29 cellular contexts compared by ENCODE assay signal in the genomic region with DNA sequence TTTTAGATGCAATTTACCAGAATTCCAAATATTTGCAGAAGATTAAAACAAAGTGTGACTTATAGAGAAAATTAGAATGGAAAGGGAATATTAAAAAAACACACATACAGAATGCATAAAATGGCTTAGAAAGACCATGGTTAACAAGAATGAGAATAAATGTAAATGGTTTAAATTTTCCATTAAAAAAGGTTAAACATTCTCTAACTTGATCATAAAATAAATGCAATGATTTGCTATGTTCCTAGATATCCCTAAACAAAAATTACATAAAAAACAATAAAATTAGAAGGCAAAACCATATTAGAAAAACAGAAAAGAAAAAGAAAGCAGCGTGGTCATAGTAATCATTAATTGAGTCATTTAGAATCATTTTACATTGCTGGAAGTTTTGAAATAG.
"Had no signal": no experiment of that assay in that cellular context is flagged by ENCODE, and none has a peak within 500 bp of the region (broad histone marks: within the 10 kb centered on the region; RNA-seq: fewer than 3 reads in every experiment).

No MANE protein-coding gene starts in this region.

- H3K4me1 ChIP-seq: ascending aorta had no signal

- H3K9me3 ChIP-seq: ascending aorta had no signal

- DNase-seq: activated B cell treated with CpG ODN at 0.5 μM for 24 hours; activated CD4-positive, alpha-beta memory T cell treated with anti-CD3 and anti-CD28 coated beads, Interleukin-2, amount 10 ng/mL, durations not matched to agents 7 days and 5 days; activated CD4-positive, alpha-beta T cell treated with anti-CD3 and anti-CD28 coated beads for 4 hours; activated CD4-positive, alpha-beta T cell treated with anti-CD3 and anti-CD28 coated beads, Interleukin-2, amount 10 ng/mL, durations not matched to agents 7 days and 5 days; activated CD4-positive, alpha-beta T cell treated with anti-CD3 and anti-CD28 coated beads, Interleukin-2, amount 50 U/mL, for 48 hours; activated CD4-positive, CD25-positive, alpha-beta regulatory T cell treated with anti-CD3 and anti-CD28 coated beads, Interleukin-2, amount 50 U/mL, for 72 hours; activated CD8-positive, alpha-beta memory T cell treated with anti-CD3 and anti-CD28 coated beads for 24 hours; activated CD8-positive, alpha-beta memory T cell treated with anti-CD3 and anti-CD28 coated beads, Interleukin-2, amount 10 ng/mL, durations not matched to agents 7 days and 5 days; activated CD8-positive, alpha-beta memory T cell treated with anti-CD3 and anti-CD28 coated beads, Interleukin-2, amount 50 U/mL, for 48 hours; activated CD8-positive, alpha-beta T cell treated with anti-CD3 and anti-CD28 coated beads, Interleukin-2, amount 10 ng/mL, durations not matched to agents 7 days and 5 days; activated effector memory CD4-positive, alpha-beta T cell treated with Interleukin-2 at 50 U/mL for 16 hours; activated gamma-delta T cell; activated naive CD4-positive, alpha-beta T cell treated with anti-CD3 and anti-CD28 coated beads, Interleukin-2, amount 10 ng/mL, durations not matched to agents 7 days and 5 days; activated naive CD4-positive, alpha-beta T cell treated with Interleukin-2 at 50 U/mL for 16 hours; activated naive CD8-positive, alpha-beta T cell treated with anti-CD3 and anti-CD28 coated beads, Interleukin-2, amount 10 ng/mL, durations not matched to agents 7 days and 5 days; activated naive CD8-positive, alpha-beta T cell treated with anti-CD3 and anti-CD28 coated beads, Interleukin-2, amount 50 U/mL, for 24 hours; activated T-cell treated with anti-CD3 and anti-CD28 coated beads, Interleukin-2, amount 50 U/mL, for 24 hours; activated T-cell treated with anti-CD3 and anti-CD28 coated beads, Interleukin-2, amount 50 U/mL, for 48 hours; amygdala; anterior cingulate cortex; caudate nucleus; cerebellar nuclear complex; T-helper 1 cell; T-helper 2 cell; T-helper 9 cell had no signal

- H3K4me3 ChIP-seq: ascending aorta, cardiac muscle cell had no signal

- H3K27ac ChIP-seq: ascending aorta, cardiac muscle cell, VCaP had no signal

- H3K36me3 ChIP-seq: ascending aorta, cardiac muscle cell had no signal

- H3K27me3 ChIP-seq: ascending aorta, cardiac muscle cell had no signal

- FAIRE-seq: bronchial epithelial cell had no signal

- ATAC-seq: activated CD8-positive, alpha-beta memory T cell treated with anti-CD3 and anti-CD28 coated beads, Interleukin-2, amount 10 ng/mL, durations not matched to agents 7 days and 5 days; activated CD8-positive, alpha-beta T cell treated with anti-CD3 and anti-CD28 coated beads, Interleukin-2, amount 10 ng/mL, durations not matched to agents 7 days and 5 days; activated naive CD8-positive, alpha-beta T cell treated with anti-CD3 and anti-CD28 coated beads, Interleukin-2, amount 50 U/mL, for 24 hours had no signal
